Comparison of ENCODE assay signal across 1 cellular context in the genomic region with DNA sequence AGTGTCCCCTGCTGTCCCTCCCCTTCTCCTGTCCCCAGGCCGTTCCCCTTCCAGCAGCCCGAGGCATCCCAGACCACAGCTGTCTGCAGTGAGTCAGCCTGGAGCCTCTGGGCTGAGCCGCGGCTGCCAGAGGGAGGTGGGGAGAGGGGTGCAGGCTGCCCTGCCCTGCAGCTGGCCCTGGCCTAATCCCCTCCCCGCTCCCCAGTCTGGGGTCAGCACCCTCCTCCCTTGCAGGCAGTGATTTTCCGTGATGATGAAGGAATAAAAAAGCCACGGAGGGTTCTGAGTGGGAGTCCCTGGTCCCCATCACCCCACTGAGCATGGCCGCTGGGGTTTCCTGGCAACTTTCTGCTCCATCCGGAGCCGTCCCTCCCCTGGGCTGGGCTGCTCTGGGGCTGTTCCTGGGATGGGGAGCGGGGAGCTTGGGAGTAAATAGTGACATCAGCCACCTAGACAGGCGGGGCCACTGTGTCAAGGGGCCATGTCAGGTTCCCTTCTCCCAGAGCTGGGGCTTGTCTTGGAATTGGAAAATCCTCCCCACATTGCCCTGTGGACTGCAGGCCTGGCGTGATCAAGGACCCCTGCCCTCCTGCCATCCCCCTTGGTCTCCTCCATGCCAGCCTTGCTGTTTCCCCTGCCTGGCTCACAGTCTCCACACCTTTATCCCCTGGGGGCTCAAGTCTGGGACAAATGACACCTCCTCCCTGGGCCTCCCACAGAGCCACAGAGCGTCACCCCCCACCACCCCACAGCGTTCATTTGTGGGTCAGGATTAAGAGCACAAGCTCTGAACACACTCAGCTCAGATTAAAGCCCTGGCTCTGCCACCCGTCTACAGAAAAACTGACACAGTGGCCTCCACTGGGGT.
A peak's percentile ranks its signal among the peaks of the same experiment; 100 is the strongest.
TF ChIP-seq lines count a peak whose summit lies in the region.

No MANE protein-coding gene starts in this region.

TF ChIP-seq in A549, 52 proteins besides CTCF, POLR2A, EP300 and RAD21:
- TF ChIP-seq GATA3 (IDR thresholded peaks at IDR 0.05; ENCODE audit: borderline replicate concordance) (peak; percentile 23), FOSL2 (IDR thresholded peaks at IDR 0.05) (no peak), FOSL2 (CRISPR knock-in tag; IDR thresholded peaks at IDR 0.05) (peak; percentile 75), MAFK (IDR thresholded peaks at IDR 0.05; ENCODE audit: partially characterized antibody) (no peak), JUN (IDR thresholded peaks at IDR 0.05) (peak in 1 of 2 experiments; percentile 43; a peak in 1 of 5 replicates), TP53 (CRISPR knock-in tag; IDR thresholded peaks at IDR 0.05) (no peak)
- TF ChIP-seq, protein P1, sequence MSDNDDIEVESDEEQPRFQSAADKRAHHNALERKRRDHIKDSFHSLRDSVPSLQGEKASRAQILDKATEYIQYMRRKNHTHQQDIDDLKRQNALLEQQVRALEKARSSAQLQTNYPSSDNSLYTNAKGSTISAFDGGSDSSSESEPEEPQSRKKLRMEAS (IDR thresholded peaks at IDR 0.05): 0 out of 2 replicates have a peak, but pooled peaks have one; percentile 43
- TF ChIP-seq, protein P2, sequence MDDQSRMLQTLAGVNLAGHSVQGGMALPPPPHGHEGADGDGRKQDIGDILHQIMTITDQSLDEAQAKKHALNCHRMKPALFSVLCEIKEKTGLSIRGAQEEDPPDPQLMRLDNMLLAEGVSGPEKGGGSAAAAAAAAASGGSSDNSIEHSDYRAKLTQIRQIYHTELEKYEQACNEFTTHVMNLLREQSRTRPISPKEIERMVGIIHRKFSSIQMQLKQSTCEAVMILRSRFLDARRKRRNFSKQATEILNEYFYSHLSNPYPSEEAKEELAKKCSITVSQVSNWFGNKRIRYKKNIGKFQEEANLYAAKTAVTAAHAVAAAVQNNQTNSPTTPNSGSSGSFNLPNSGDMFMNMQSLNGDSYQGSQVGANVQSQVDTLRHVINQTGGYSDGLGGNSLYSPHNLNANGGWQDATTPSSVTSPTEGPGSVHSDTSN (IDR thresholded peaks at IDR 0.05): peak; percentile 57; the same call in 1 of the 2 replicates
- TF ChIP-seq, protein P3, sequence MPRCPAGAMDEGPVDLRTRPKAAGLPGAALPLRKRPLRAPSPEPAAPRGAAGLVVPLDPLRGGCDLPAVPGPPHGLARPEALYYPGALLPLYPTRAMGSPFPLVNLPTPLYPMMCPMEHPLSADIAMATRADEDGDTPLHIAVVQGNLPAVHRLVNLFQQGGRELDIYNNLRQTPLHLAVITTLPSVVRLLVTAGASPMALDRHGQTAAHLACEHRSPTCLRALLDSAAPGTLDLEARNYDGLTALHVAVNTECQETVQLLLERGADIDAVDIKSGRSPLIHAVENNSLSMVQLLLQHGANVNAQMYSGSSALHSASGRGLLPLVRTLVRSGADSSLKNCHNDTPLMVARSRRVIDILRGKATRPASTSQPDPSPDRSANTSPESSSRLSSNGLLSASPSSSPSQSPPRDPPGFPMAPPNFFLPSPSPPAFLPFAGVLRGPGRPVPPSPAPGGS (IDR thresholded peaks at IDR 0.05): 0 out of 3 replicates have a peak, but pooled peaks have one; percentile 31
